In genomic region chr14:80618751-80619329, GRCh38 we compare ENCODE assay signal across 27 cellular contexts.
"Had no signal": no experiment of that assay in that cellular context is flagged by ENCODE, and none has a peak within 500 bp of the region (broad histone marks: within the 10 kb centered on the region; RNA-seq: fewer than 3 reads in every experiment).

No MANE protein-coding gene starts in this region.

- H3K27me3 ChIP-seq: foreskin keratinocyte, gastroesophageal sphincter, heart left ventricle, hepatocyte, neural progenitor cell, right atrium auricular region, suprapubic skin, transverse colon, vagina had no signal

- H3K27ac ChIP-seq: coronary artery, epithelial cell of prostate, foreskin keratinocyte, gastroesophageal sphincter, heart left ventricle, hepatocyte, neural progenitor cell, prostate gland, right atrium auricular region, suprapubic skin, transverse colon, vagina had no signal

- H3K9ac ChIP-seq: neural progenitor cell had no signal

- ATAC-seq: esophagus mucosa; foreskin keratinocyte; gastroesophageal sphincter; heart left ventricle; left lobe of liver; naive thymus-derived CD4-positive, alpha-beta T cell; sciatic nerve; stimulated activated naive CD8-positive, alpha-beta T cell treated with anti-CD3 and anti-CD28 coated beads, Interleukin-15, amount 100 ng/mL, for 72 hours had no signal

- H3K9me3 ChIP-seq: gastroesophageal sphincter, prostate gland, right atrium auricular region, suprapubic skin, transverse colon, vagina had no signal

- H3K4me3 ChIP-seq: coronary artery, gastroesophageal sphincter, heart left ventricle, hepatocyte, lung, neural progenitor cell, prostate gland, right atrium auricular region, smooth muscle cell, suprapubic skin, transverse colon, vagina had no signal

- H3K4me1 ChIP-seq: heart left ventricle, neural progenitor cell, prostate gland, right atrium auricular region, suprapubic skin, transverse colon, vagina had no signal

- DNase-seq: foreskin keratinocyte; heart left ventricle; kidney; mesendoderm; midbrain; naive thymus-derived CD4-positive, alpha-beta T cell; stimulated activated CD4-positive, alpha-beta T cell treated with anti-CD3 and anti-CD28 coated beads, Interleukin-12 subunit alpha, Interleukin-12 subunit beta, amount 100 ng/mL, for 4 hours; stimulated activated CD4-positive, alpha-beta T cell treated with anti-CD3 and anti-CD28 coated beads, Interleukin-1b, Interleukin-23, amount 100 ng/mL, for 48 hours; stimulated activated CD4-positive, alpha-beta T cell treated with anti-CD3 and anti-CD28 coated beads, Interleukin-4, amount 100 ng/mL, for 1 hour; stimulated activated CD8-positive, alpha-beta memory T cell treated with anti-CD3 and anti-CD28 coated beads, Interleukin-4, amount 100 ng/mL, for 48 hours; stimulated activated naive CD4-positive, alpha-beta T cell; stimulated activated naive CD8-positive, alpha-beta T cell treated with anti-CD3 and anti-CD28 coated beads, Interleukin-15, amount 100 ng/mL, for 72 hours; transverse colon had no signal

- H2AFZ ChIP-seq: hepatocyte, neural progenitor cell had no signal

- H3K4me2 ChIP-seq: hepatocyte, neural progenitor cell, smooth muscle cell had no signal

- H3K36me3 ChIP-seq: gastroesophageal sphincter, heart left ventricle, neural progenitor cell, prostate gland, right atrium auricular region, suprapubic skin, transverse colon, vagina had no signal
